In genomic region chr9:130785940-130786500, GRCh38 we compare ENCODE assay signal across 1 cellular context.
A peak's percentile ranks its signal among the peaks of the same experiment; 100 is the strongest.
TF ChIP-seq lines count a peak whose summit lies in the region.

No MANE protein-coding gene starts in this region.

TF ChIP-seq in K562, 482 proteins besides CTCF, POLR2A, EP300 and RAD21:
- TF ChIP-seq HMGXB4 (CRISPR knock-in tag; IDR thresholded peaks at IDR 0.05): peak; percentile 29; the same call in 1 of the 2 replicates
- no peak for TF ChIP-seq TFE3 (CRISPR knock-in tag; IDR thresholded peaks at IDR 0.05)
- no peak for TF ChIP-seq NKRF (IDR thresholded peaks at IDR 0.05; ENCODE audit: borderline replicate concordance)
- no peak for TF ChIP-seq ZNF436 (CRISPR knock-in tag; IDR thresholded peaks at IDR 0.05)
- no peak for TF ChIP-seq ZNF766 (CRISPR knock-in tag; conservative IDR thresholded peaks at IDR 0.05)
- no peak for TF ChIP-seq HCFC1 (IDR thresholded peaks at IDR 0.05; ENCODE audit: low read depth, low read length)
- no peak for TF ChIP-seq ZNF512 (tag; IDR thresholded peaks at IDR 0.05)
- TF ChIP-seq FUS (optimal IDR thresholded peaks at IDR 0.05; ENCODE audit: low read depth, low read length): no peak
